20 cellular contexts compared by ENCODE assay signal in genomic region chr20:59365611-59366284, GRCh38.
DNase-seq lines count a peak whose midpoint lies in the region; ATAC-seq lines count a peak whose summit lies in the region.
"Had no signal": no experiment of that assay in that cellular context is flagged by ENCODE, and none has a peak within 500 bp of the region (broad histone marks: within the 10 kb centered on the region; RNA-seq: fewer than 3 reads in every experiment).

No MANE protein-coding gene starts in this region.

- H2AFZ ChIP-seq in neuronal stem cell (ENCODE audit: low read length) = no peak overlapping the region
- H2AFZ ChIP-seq: GM23338 had no signal

- peak overlapping the region; percentile 16 for H2AK5ac ChIP-seq in neuronal stem cell (ENCODE audit: low read depth, low read length)

- no peak overlapping the region for H2BK15ac ChIP-seq in neuronal stem cell (ENCODE audit: low read length)

- no CpG with 5 or more reads among the region's 24 CpGs for WGBS in neuronal stem cell (ENCODE audit: extremely low coverage in 2 of 2, insufficient read length in 2 of 2, insufficient replicate concordance in 1 of 2), 2 donors

- no peaks in the 10 kb centered on the region for H3K79me1 ChIP-seq in neuronal stem cell (ENCODE audit: low read depth, low read length)

- no peak overlapping the region for H2BK5ac ChIP-seq in neuronal stem cell (ENCODE audit: low read length)

- H3K9me3 ChIP-seq in neuronal stem cell (replicated peaks in 1 of 2; ENCODE audit: control insufficient read depth in 2 of 2, insufficient read depth in 1 of 2, low read depth in 1 of 2, low read length in 2 of 2) = no peaks in the 10 kb centered on the region
- H3K9me3 ChIP-seq: A549, Caco-2 had no signal

- peak overlapping the region; percentile 53 for H2BK12ac ChIP-seq in neuronal stem cell (ENCODE audit: low read length)

- DNase-seq in DMS153 (lab: John Stamatoyannopoulos, UW) (peak; percentile 14), NCI-H1092 (lab: John Stamatoyannopoulos, UW) (peak; percentile 69), NCI-H748 (lab: John Stamatoyannopoulos, UW; ENCODE audit: unreplicated experiment) (peak; percentile 86), neuronal stem cell (ENCODE audit: low spot score) (no peak), UCSD-AML1 (lab: John Stamatoyannopoulos, UW; ENCODE audit: unreplicated experiment) (no peak), islet precursor cell (no peak)
- DNase-seq: Caco-2; CD4-positive, alpha-beta T cell; HCEC 1CT; KBM-7; NCI-H1436 treated with DMSO at 0.1 percent for 48 hours; NCI-H2081; NCI-H345; NCI-H526; SW 1271 had no signal

- H3K18ac ChIP-seq in neuronal stem cell (ENCODE audit: low read length) = peak overlapping the region; percentile 77

- no peak overlapping the region for H3K23ac ChIP-seq in neuronal stem cell (ENCODE audit: low read depth, low read length, poor library complexity)

- no peak overlapping the region for H3K27ac ChIP-seq in neuronal stem cell (replicated peaks; ENCODE audit: low read length)
- H3K27ac ChIP-seq: A549 had no signal

- ATAC-seq in GM18870 (IDR thresholded peaks at IDR 0.05; ENCODE audit: unreplicated experiment) = no peak
- no peak for ATAC-seq in HG03565 (IDR thresholded peaks at IDR 0.05; ENCODE audit: unreplicated experiment)
- ATAC-seq: A549, GM23338, Right ventricle myocardium inferior had no signal

- H3K4ac ChIP-seq in neuronal stem cell (ENCODE audit: low read length) = no peak overlapping the region

- H3K4me3 ChIP-seq in neuronal stem cell (ENCODE audit: low read length in 2 of 2) = no peak overlapping the region
- H3K4me3 ChIP-seq: A549, GM23338 had no signal

- H4K8ac ChIP-seq in neuronal stem cell (ENCODE audit: low read depth, low read length) = no peak overlapping the region

- H3K4me1 ChIP-seq in neuronal stem cell (ENCODE audit: control insufficient read depth in 2 of 2, insufficient read depth in 1 of 2, low read depth in 1 of 2, low read length in 2 of 2) = peaks cover 0 to 31% of the 10 kb centered on the region in 2 donors
- H3K4me1 ChIP-seq: A549, Caco-2 had no signal

- H3K36me3 ChIP-seq in neuronal stem cell (replicated peaks in 1 of 2; ENCODE audit: control insufficient read depth in 2 of 2, insufficient read depth in 2 of 2, low read length in 2 of 2) = no peaks in the 10 kb centered on the region

- H4K91ac ChIP-seq in neuronal stem cell (ENCODE audit: low read depth, low read length, poor library complexity) = no peak overlapping the region

- H3K9ac ChIP-seq in neuronal stem cell (ENCODE audit: low read depth, low read length, poor library complexity) = no peak overlapping the region

- H3K27me3 ChIP-seq in neuronal stem cell (ENCODE audit: control insufficient read depth in 3 of 3, insufficient read depth in 3 of 3, low read depth in 1 of 3, low read length in 3 of 3) = peaks cover 0 to 19% (median 0%) of the 10 kb centered on the region in 3 experiments

- H2BK120ac ChIP-seq in neuronal stem cell (ENCODE audit: low read depth, low read length) = no peak overlapping the region

- no peak overlapping the region for H3K4me2 ChIP-seq in neuronal stem cell (ENCODE audit: insufficient read depth, low read length, poor library complexity, severe bottlenecking)
- H3K4me2 ChIP-seq: A549, GM23338 had no signal

- H3K14ac ChIP-seq in neuronal stem cell (ENCODE audit: low read length) = no peak overlapping the region

Comparison
In these comparisons a context has a peak if more than half of its experiments do, and no peak if none do; other contexts are left out.
1. DNase-seq: peak in DMS153 (single experiment), NCI-H1092 (single experiment) and NCI-H748 (single experiment); none in neuronal stem cell (single experiment), UCSD-AML1 (single experiment) and islet precursor cell (single experiment).